In the genomic region with DNA sequence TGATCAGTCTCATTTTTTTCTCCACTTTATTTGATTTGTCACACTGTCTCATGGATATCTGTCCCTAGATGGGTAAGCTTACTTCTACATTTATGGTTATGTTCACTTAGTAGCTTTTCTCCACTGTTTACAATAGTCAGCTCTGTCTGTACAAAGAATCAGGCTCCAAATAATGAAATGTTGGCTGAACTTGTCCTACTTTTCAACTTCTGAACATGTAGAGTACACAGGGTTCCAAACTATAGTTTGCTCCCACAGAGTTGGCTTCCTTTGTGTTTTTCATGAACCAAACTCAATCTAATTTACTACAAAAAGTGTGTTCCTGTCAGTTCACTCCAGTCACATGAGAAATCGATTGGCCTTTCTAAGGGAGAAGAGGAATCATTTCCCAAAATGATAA, we compare ENCODE assay signal across 14 cellular contexts.
DNase-seq lines count a peak whose midpoint lies in the region; ATAC-seq and TF ChIP-seq lines count a peak whose summit lies in the region.
"Had no signal": no experiment of that assay in that cellular context is flagged by ENCODE, and none has a peak within 500 bp of the region (broad histone marks: within the 10 kb centered on the region; RNA-seq: fewer than 3 reads in every experiment).

No MANE protein-coding gene starts in this region.

- H3K27me3 Mint-ChIP-seq in stimulated activated naive CD8-positive, alpha-beta T cell treated with anti-CD3 and anti-CD28 coated beads, Interleukin-15, Interleukin-2, amounts not matched to agents 100 ng/mL and 50 ng/mL, for 24 hours = peaks cover 11% of the 10 kb centered on the region
- H3K27me3 Mint-ChIP-seq in progenitor cell of endocrine pancreas = no peaks in the 10 kb centered on the region

- no peaks in the 10 kb centered on the region for H3K36me3 ChIP-seq in aorta (ENCODE audit: control insufficient read depth in 1 of 2, insufficient read depth in 2 of 2, low read length in 1 of 2)
- H3K36me3 ChIP-seq: cardiac muscle cell, thyroid gland had no signal

- H3K4me3 ChIP-seq in fibroblast of mammary gland (ENCODE audit: control insufficient read depth, low read depth, low read length) (no peak overlapping the region), aorta (ENCODE audit: low read length in 2 of 2) (no peak overlapping the region)
- H3K4me3 ChIP-seq: cardiac muscle cell, thyroid gland had no signal

- H3K4me1 Mint-ChIP-seq in stimulated activated naive CD8-positive, alpha-beta T cell treated with anti-CD3 and anti-CD28 coated beads, Interleukin-15, Interleukin-2, amounts not matched to agents 100 ng/mL and 50 ng/mL, for 24 hours (ENCODE audit: low read depth) = peaks cover 62% of the 10 kb centered on the region
- H3K4me1 Mint-ChIP-seq in progenitor cell of endocrine pancreas (ENCODE audit: low read depth) = peaks cover 11% of the 10 kb centered on the region
- H3K4me1 Mint-ChIP-seq: CD8-positive, alpha-beta memory T cell had no signal

- H3K9me3 Mint-ChIP-seq in stimulated activated naive CD8-positive, alpha-beta T cell treated with anti-CD3 and anti-CD28 coated beads, Interleukin-15, Interleukin-2, amounts not matched to agents 100 ng/mL and 50 ng/mL, for 24 hours = peaks cover 8% of the 10 kb centered on the region
- H3K9me3 Mint-ChIP-seq in progenitor cell of endocrine pancreas (ENCODE audit: low read depth) = peaks cover 3% of the 10 kb centered on the region
- H3K9me3 Mint-ChIP-seq: CD8-positive, alpha-beta memory T cell had no signal

- no peak for DNase-seq in stimulated activated naive CD8-positive, alpha-beta T cell treated with anti-CD3 and anti-CD28 coated beads, Interleukin-15, Interleukin-2, amounts not matched to agents 100 U/mL and 50 U/mL, for 24 hours
- DNase-seq in fibroblast of mammary gland (ENCODE audit: low read depth) (peak; percentile 31), progenitor cell of endocrine pancreas (ENCODE audit: low spot score, unreplicated experiment) (no peak), aorta (no peak), NCI-H2227 (lab: John Stamatoyannopoulos, UW; ENCODE audit: unreplicated experiment) (no peak)
- DNase-seq: activated gamma-delta T cell treated with Interleukin-2 at 50 U/mL for 16 hours; CD8-positive, alpha-beta memory T cell; effector memory CD4-positive, alpha-beta T cell; NCI-H1436 treated with DMSO at 0.1 percent for 48 hours; thyroid gland had no signal

- TF ChIP-seq CTCF in fibroblast of mammary gland (conservative IDR thresholded peaks at IDR 0.05; ENCODE audit: control insufficient read depth, insufficient read depth, low read depth, low read length) (no peak), progenitor cell of endocrine pancreas (IDR thresholded peaks at IDR 0.05; ENCODE audit: unreplicated experiment) (no peak)

- peak overlapping the region; percentile 53 for H3K4me3 Mint-ChIP-seq in stimulated activated naive CD8-positive, alpha-beta T cell treated with anti-CD3 and anti-CD28 coated beads, Interleukin-15, Interleukin-2, amounts not matched to agents 100 ng/mL and 50 ng/mL, for 24 hours
- H3K4me3 Mint-ChIP-seq in progenitor cell of endocrine pancreas (ENCODE audit: low read depth) = no peak overlapping the region
- H3K4me3 Mint-ChIP-seq: CD8-positive, alpha-beta memory T cell had no signal

- no peak for ATAC-seq in stimulated activated naive CD8-positive, alpha-beta T cell treated with anti-CD3 and anti-CD28 coated beads, Interleukin-15, Interleukin-2, amounts not matched to agents 100 U/mL and 50 U/mL, for 24 hours
- ATAC-seq in aorta (ENCODE audit: low FRiP score) = peak; percentile 52
- no peak for ATAC-seq in HG03521 (IDR thresholded peaks at IDR 0.05; ENCODE audit: unreplicated experiment)
- no peak for ATAC-seq in HG02588 (IDR thresholded peaks at IDR 0.05; ENCODE audit: unreplicated experiment)

- H3K27ac Mint-ChIP-seq in stimulated activated naive CD8-positive, alpha-beta T cell treated with anti-CD3 and anti-CD28 coated beads, Interleukin-15, Interleukin-2, amounts not matched to agents 100 ng/mL and 50 ng/mL, for 24 hours = peak overlapping the region; percentile 92
- peak overlapping the region; percentile 26 for H3K27ac Mint-ChIP-seq in progenitor cell of endocrine pancreas
- H3K27ac Mint-ChIP-seq: CD8-positive, alpha-beta memory T cell had no signal

- 61 to 80% methylated on average over 1 of the region's 1 CpG for WGBS in aorta, 2 donors

- peaks cover 2% of the 10 kb centered on the region for H3K9me3 ChIP-seq in aorta (ENCODE audit: control insufficient read depth, low read length)
- H3K9me3 ChIP-seq: thyroid gland had no signal

- H3K27ac ChIP-seq in aorta (ENCODE audit: low read depth in 1 of 2, low read length in 2 of 2) = no peak overlapping the region
- H3K27ac ChIP-seq: cardiac muscle cell, thyroid gland had no signal

- no peaks in the 10 kb centered on the region for H3K4me1 ChIP-seq in aorta (ENCODE audit: control insufficient read depth in 1 of 2, insufficient read depth in 2 of 2, low read length in 2 of 2)

- peaks cover 11% of the 10 kb centered on the region for H3K36me3 Mint-ChIP-seq in stimulated activated naive CD8-positive, alpha-beta T cell treated with anti-CD3 and anti-CD28 coated beads, Interleukin-15, Interleukin-2, amounts not matched to agents 100 ng/mL and 50 ng/mL, for 24 hours (ENCODE audit: low read depth)
- peaks cover 1% of the 10 kb centered on the region for H3K36me3 Mint-ChIP-seq in progenitor cell of endocrine pancreas (ENCODE audit: insufficient read depth)
- H3K36me3 Mint-ChIP-seq: CD8-positive, alpha-beta memory T cell had no signal

- no peaks in the 10 kb centered on the region for H3K27me3 ChIP-seq in aorta (ENCODE audit: control insufficient read depth in 1 of 2, insufficient read depth in 2 of 2, low read length in 1 of 2)
- H3K27me3 ChIP-seq: thyroid gland had no signal

- intact Hi-C loops in aorta (cut with DNase I) = no loop called here
